15 cellular contexts compared by ENCODE assay signal in the genomic region with DNA sequence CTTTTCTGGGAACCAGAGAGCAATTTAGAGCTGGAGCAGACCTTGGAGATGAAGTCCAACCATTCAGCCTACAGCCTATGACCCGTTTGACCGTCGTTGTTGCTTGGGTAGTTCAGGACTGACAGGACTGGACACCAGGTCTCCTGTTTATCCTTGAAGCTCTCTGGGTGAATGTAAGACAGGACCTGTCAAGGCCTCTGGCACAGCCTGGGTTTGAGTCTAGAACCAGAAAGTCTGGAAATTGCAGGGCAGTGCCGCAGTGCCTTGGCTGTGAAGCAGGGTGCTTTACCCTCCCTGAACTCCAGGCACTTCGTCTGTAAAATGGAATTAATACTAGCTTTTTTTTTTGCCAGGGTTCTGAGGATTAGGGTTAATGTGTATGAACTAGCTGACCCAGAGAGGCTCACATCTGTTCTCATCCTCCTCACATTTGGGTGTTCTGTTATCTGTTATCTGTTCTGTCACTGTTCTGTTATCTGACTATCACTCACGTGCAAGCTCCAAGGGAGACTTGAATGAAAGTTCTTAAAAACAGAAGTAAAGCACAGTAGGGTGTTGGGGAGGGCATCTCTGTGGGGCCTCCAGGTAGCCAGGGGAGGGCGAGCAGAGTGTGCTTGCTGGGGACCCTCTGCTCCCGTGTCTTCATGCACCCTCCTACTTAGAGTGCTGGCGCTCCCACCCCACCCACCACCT.
"Had no signal": no experiment of that assay in that cellular context is flagged by ENCODE, and none has a peak within 500 bp of the region (broad histone marks: within the 10 kb centered on the region; RNA-seq: fewer than 3 reads in every experiment).

No MANE protein-coding gene starts in this region.

- H3K4me3 ChIP-seq: gastroesophageal sphincter, pancreas, suprapubic skin, upper lobe of left lung had no signal

- H3K27ac ChIP-seq: gastroesophageal sphincter, pancreas, suprapubic skin, upper lobe of left lung, VCaP had no signal

- H3K27me3 ChIP-seq: gastroesophageal sphincter, pancreas, suprapubic skin, upper lobe of left lung had no signal

- H3K4me3 Mint-ChIP-seq: activated CD4-positive, alpha-beta memory T cell treated with anti-CD3 and anti-CD28 coated beads for 36 hours; activated naive CD4-positive, alpha-beta T cell treated with anti-CD3 and anti-CD28 coated beads for 36 hours; mesothelial cell of epicardium; neural crest cell; stimulated activated naive B cell treated with anti-CD40 and anti-IgM and Interleukin-4, amounts not matched to agents 10 μg/mL and 1 μg/mL and 100 μg/mL, for 72 hours; T-helper 2 cell treated with Interferon-gamma antibody and Interleukin-4, amounts not matched to agents 5 μg/mL and 100 μg/mL, for 36 hours had no signal

- H3K27ac Mint-ChIP-seq: activated CD4-positive, alpha-beta memory T cell treated with anti-CD3 and anti-CD28 coated beads for 36 hours; activated naive CD4-positive, alpha-beta T cell treated with anti-CD3 and anti-CD28 coated beads for 36 hours; mesothelial cell of epicardium; stimulated activated naive B cell treated with anti-CD40 and anti-IgM and Interleukin-4, amounts not matched to agents 10 μg/mL and 1 μg/mL and 100 μg/mL, for 72 hours; T-helper 2 cell treated with Interferon-gamma antibody and Interleukin-4, amounts not matched to agents 5 μg/mL and 100 μg/mL, for 36 hours had no signal

- ATAC-seq: gastroesophageal sphincter; left ventricle myocardium superior; pancreas; stimulated activated naive B cell treated with anti-CD40 and anti-IgM and Interleukin-4, amounts not matched to agents 10 μg/mL and 1 μg/mL and 100 μg/mL, for 72 hours had no signal

- H3K27me3 Mint-ChIP-seq: activated CD4-positive, alpha-beta memory T cell treated with anti-CD3 and anti-CD28 coated beads for 36 hours; stimulated activated naive B cell treated with anti-CD40 and anti-IgM and Interleukin-4, amounts not matched to agents 10 μg/mL and 1 μg/mL and 100 μg/mL, for 72 hours had no signal

- H3K9me3 ChIP-seq: gastroesophageal sphincter, pancreas, suprapubic skin, upper lobe of left lung had no signal

- DNase-seq: activated CD4-positive, alpha-beta memory T cell treated with anti-CD3 and anti-CD28 coated beads for 36 hours; activated naive CD4-positive, alpha-beta T cell treated with anti-CD3 and anti-CD28 coated beads for 36 hours; kidney; left ventricle myocardium superior; pancreas; small intestine; stimulated activated naive B cell treated with anti-CD40 and anti-IgM and Interleukin-4, amounts not matched to agents 10 μg/mL and 1 μg/mL and 100 μg/mL, for 72 hours; SW 1271; upper lobe of left lung had no signal

- H3K9me3 Mint-ChIP-seq: mesothelial cell of epicardium; neural crest cell; stimulated activated naive B cell treated with anti-CD40 and anti-IgM and Interleukin-4, amounts not matched to agents 10 μg/mL and 1 μg/mL and 100 μg/mL, for 72 hours; T-helper 2 cell treated with Interferon-gamma antibody and Interleukin-4, amounts not matched to agents 5 μg/mL and 100 μg/mL, for 36 hours had no signal

- H3K36me3 ChIP-seq: pancreas had no signal
